10 cellular contexts compared by ENCODE assay signal in genomic region chr9:91071185-91071990, GRCh38.
DNase-seq lines count a peak whose midpoint lies in the region; ATAC-seq, FAIRE-seq and TF ChIP-seq lines count a peak whose summit lies in the region.
"Had no signal": no experiment of that assay in that cellular context is flagged by ENCODE, and none has a peak within 500 bp of the region (broad histone marks: within the 10 kb centered on the region; RNA-seq: fewer than 3 reads in every experiment).

No MANE protein-coding gene starts in this region.

- no TSS peak for BruUV-seq in K562 (replicated peaks; lab: Mats Ljungman, UMichigan)

- intact Hi-C loops in K562 (cut with micrococcal nuclease) (no loop called here), sciatic nerve (cut with DNase I) (no loop called here)

- no peak for DNase-seq in CD8-positive, alpha-beta memory T cell
- DNase-seq in SJSA1 (ENCODE audit: low read depth in 1 of 2, low spot score in 2 of 2) (peak; percentile 42 to 51), K562 (ENCODE audit: extremely low read depth in 1 of 4, low spot score in 3 of 4) (peak in 1 of 4 experiments; percentile 16), progenitor cell of endocrine pancreas (ENCODE audit: low spot score, unreplicated experiment) (no peak), sciatic nerve (ENCODE audit: low spot score) (no peak), GM19239 (ENCODE audit: insufficient read length, low spot score) (no peak), SKM-1 treated with dmso at 0.1 percent for 144 hours (lab: John Stamatoyannopoulos, UW; ENCODE audit: unreplicated experiment) (no peak)
- DNase-seq: retina had no signal

- no peaks in the 10 kb centered on the region for H3K4me1 ChIP-seq in CD8-positive, alpha-beta memory T cell (ENCODE audit: insufficient read depth, low read length)
- H3K4me1 ChIP-seq in SJSA1 (replicated peaks) (peaks cover 17% of the 10 kb centered on the region), K562 (replicated peaks in 1 of 2; ENCODE audit: control insufficient read depth in 2 of 2, insufficient read depth in 2 of 2, low read length in 2 of 2) (no peaks in the 10 kb centered on the region; a peak in 1 of 5 replicates)

- H3K4me3 ChIP-seq in CD8-positive, alpha-beta memory T cell (ENCODE audit: low read length), result no peak overlapping the region
- no peak overlapping the region for H3K4me3 ChIP-seq in SJSA1
- no peak overlapping the region for H3K4me3 ChIP-seq in K562

- no peaks in the 10 kb centered on the region for H4K20me1 ChIP-seq in K562 (replicated peaks; ENCODE audit: control insufficient read depth, insufficient read depth, low read length)

- peaks cover 0 to 3% (median 0%) of the 10 kb centered on the region in 3 donors for H3K36me3 Mint-ChIP-seq in CD8-positive, alpha-beta memory T cell
- H3K36me3 Mint-ChIP-seq in progenitor cell of endocrine pancreas (ENCODE audit: insufficient read depth), result no peaks in the 10 kb centered on the region

- no peak overlapping the region for H3K4me2 ChIP-seq in K562 (ENCODE audit: insufficient read depth, low read length)

- no peak overlapping the region for H3K27ac ChIP-seq in CD8-positive, alpha-beta memory T cell (ENCODE audit: low read depth, low read length)
- H3K27ac ChIP-seq in SJSA1, result peak overlapping the region; percentile 27; the same call in 1 of the 2 replicates
- no peak overlapping the region for H3K27ac ChIP-seq in K562 (ENCODE audit: extremely low read depth, low read depth, low read length)

- no peak overlapping the region for H2AFZ ChIP-seq in K562 (ENCODE audit: low read depth, low read length)

- 7% methylated on average over 14 of the region's 17 CpGs for whole genome bisulfite sequencing in K562 (ENCODE audit: insufficient coverage, low coverage, missing lambda C conversion rate)

- H3K9me3 ChIP-seq in CD8-positive, alpha-beta memory T cell (ENCODE audit: low read length), result no peaks in the 10 kb centered on the region
- H3K9me3 ChIP-seq in SJSA1 (replicated peaks) (no peaks in the 10 kb centered on the region), K562 (replicated peaks; ENCODE audit: control insufficient read depth, insufficient read depth, low read depth, low read length) (no peaks in the 10 kb centered on the region)

- H3K79me2 ChIP-seq in K562 (ENCODE audit: control insufficient read depth, insufficient read depth, low read length), result no peaks in the 10 kb centered on the region

- POLR2A ChIA-PET in CD8-positive, alpha-beta memory T cell (lab: Charles Lee), result no interaction called here
- POLR2A ChIA-PET in K562 (lab: Yijun Ruan, JAX), result no interaction called here

- CTCF ChIA-PET in CD8-positive, alpha-beta memory T cell (lab: Charles Lee), result no interaction called here
- CTCF ChIA-PET in K562 (lab: Yijun Ruan, JAX; ENCODE audit: low intra/inter-chr PET ratio), result no interaction called here

- no peaks in the 10 kb centered on the region for H3K27me3 ChIP-seq in CD8-positive, alpha-beta memory T cell (ENCODE audit: insufficient read depth, low read length, poor library complexity, severe bottlenecking)
- H3K27me3 ChIP-seq in SJSA1 (replicated peaks) (no peaks in the 10 kb centered on the region), K562 (ENCODE audit: control insufficient read depth in 2 of 2, insufficient read depth in 2 of 2, low read length in 2 of 2) (peaks cover 7 to 49% of the 10 kb centered on the region in 2 experiments; a peak in 3 of 5 replicates)

- peaks cover 0 to 5% of the 10 kb centered on the region in 2 donors for H3K27me3 Mint-ChIP-seq in CD8-positive, alpha-beta memory T cell
- peaks cover 9% of the 10 kb centered on the region for H3K27me3 Mint-ChIP-seq in progenitor cell of endocrine pancreas

- FAIRE-seq in K562 (lab: Jason Lieb, UNC), result no peak
- no peak for FAIRE-seq in GM19239 (lab: Jason Lieb, UNC)
- FAIRE-seq: GM12892 had no signal

- H3K4me1 Mint-ChIP-seq in CD8-positive, alpha-beta memory T cell, result peaks cover 8 to 13% (median 10%) of the 10 kb centered on the region in 3 donors
- peaks cover 5% of the 10 kb centered on the region for H3K4me1 Mint-ChIP-seq in progenitor cell of endocrine pancreas (ENCODE audit: low read depth)

- TF ChIP-seq RAD21 in K562 (CRISPR knock-in tag; conservative IDR thresholded peaks at IDR 0.05 in 1 of 2, IDR thresholded peaks at IDR 0.05 in 1 of 2), result no peak

- peaks cover 0 to 4% (median 0%) of the 10 kb centered on the region in 5 donors for H3K9me3 Mint-ChIP-seq in CD8-positive, alpha-beta memory T cell
- no peaks in the 10 kb centered on the region for H3K9me3 Mint-ChIP-seq in progenitor cell of endocrine pancreas (ENCODE audit: low read depth)

- in situ Hi-C loops in K562 (cut with MboI), result no loop called here

- peak overlapping the region in 3 of 7 donors; percentile 15 to 81 (median 15) for H3K4me3 Mint-ChIP-seq in CD8-positive, alpha-beta memory T cell
- peak overlapping the region; percentile 35 for H3K4me3 Mint-ChIP-seq in progenitor cell of endocrine pancreas (ENCODE audit: low read depth)

- no peak for TF ChIP-seq POLR2A in K562 (conservative IDR thresholded peaks at IDR 0.05)

- no peak for TF ChIP-seq EP300 in K562 (IDR thresholded peaks at IDR 0.05; ENCODE audit: low read length)

- no peaks in the 10 kb centered on the region for H3K36me3 ChIP-seq in CD8-positive, alpha-beta memory T cell (ENCODE audit: insufficient read depth, low read length)
- H3K36me3 ChIP-seq in SJSA1 (no peaks in the 10 kb centered on the region), K562 (ENCODE audit: control insufficient read depth, insufficient read depth, low read length) (no peaks in the 10 kb centered on the region)

- ATAC-seq in K562 (no peak), HG02623 (IDR thresholded peaks at IDR 0.05; ENCODE audit: unreplicated experiment) (no peak), sciatic nerve (no peak)

- H3K9me1 ChIP-seq in K562 (ENCODE audit: control insufficient read depth, insufficient read depth, low read length), result no peaks in the 10 kb centered on the region

- TF ChIP-seq CTCF in K562 (IDR thresholded peaks at IDR 0.05 in 2 of 3, conservative IDR thresholded peaks at IDR 0.05 in 1 of 3; ENCODE audit: insufficient read depth in 2 of 3, low read depth in 1 of 3, low read length in 3 of 3) (no peak), progenitor cell of endocrine pancreas (IDR thresholded peaks at IDR 0.05; ENCODE audit: unreplicated experiment) (no peak)

- H3K27ac Mint-ChIP-seq in CD8-positive, alpha-beta memory T cell, result peak overlapping the region in 6 of 8 donors; percentile 19 to 86 (median 62)
- H3K27ac Mint-ChIP-seq in progenitor cell of endocrine pancreas, result no peak overlapping the region

- H3K9ac ChIP-seq in K562 (ENCODE audit: insufficient read depth in 1 of 2, low read depth in 2 of 2, low read length in 2 of 2), result no peak overlapping the region; a peak in 1 of 4 replicates

TF ChIP-seq in K562, 482 proteins besides CTCF, POLR2A, EP300 and RAD21:
- TF ChIP-seq GABPA (tag; conservative IDR thresholded peaks at IDR 0.05; ENCODE audit: low read depth), result peak; percentile 37; the same call in 1 of the 2 replicates
- TF ChIP-seq FOSL1 (tag; conservative IDR thresholded peaks at IDR 0.05), result 0 out of 2 replicates have a peak, but pooled peaks have one; percentile 25
- no peak for TF ChIP-seq TSHZ1 (CRISPR knock-in tag; IDR thresholded peaks at IDR 0.05)

Comparison
In these comparisons a context has a peak if more than half of its experiments do, and no peak if none do; other contexts are left out.
1. DNase-seq: peak in SJSA1 (2 of 2); none in CD8-positive, alpha-beta memory T cell (0 of 5), progenitor cell of endocrine pancreas (single experiment), sciatic nerve (single experiment), GM19239 (single experiment) and SKM-1 treated with dmso at 0.1 percent for 144 hours (single experiment).